In genomic region chr1:85576642-85577420, GRCh38 we compare ENCODE assay signal across 8 cellular contexts. TPM values are rescaled to one million over a fixed set of nuclear protein-coding genes. Genes with fewer than 3 reads are reported as not detected.
A peak's percentile ranks its signal among the peaks of the same experiment; 100 is the strongest.
DNase-seq lines count a peak whose midpoint lies in the region; ATAC-seq, FAIRE-seq and TF ChIP-seq lines count a peak whose summit lies in the region.

No MANE protein-coding gene starts in this region.

- POLR2A ChIA-PET in MCF 10A (lab: Yijun Ruan, JAX): interaction anchor here (0.7 to 1.5 kb wide), 10 partner anchors 9 to 632 kb away, joined by 3 to 11 read pairs (median 4); partner anchors contain the start of gene ZNHIT6

- H3K27ac ChIP-seq in DND-41 (ENCODE audit: low read length) (no peak overlapping the region), Peyer's patch (peak overlapping the region; percentile 72 to 98 (median 86)), small intestine (ENCODE audit: low read depth in 1 of 2, low read length in 1 of 2) (peak overlapping the region; percentile 21 to 97)

- BruUV-seq in MCF 10A (replicated peaks; lab: Mats Ljungman, UMichigan): no TSS peak

- intact Hi-C loops in MCF 10A (cut with micrococcal nuclease): no loop called here

- H3K4me3 ChIP-seq in DND-41 (ENCODE audit: low read depth in 1 of 2, low read length in 2 of 2) (peak overlapping the region in 1 of 2 experiments; percentile 57; a peak in 3 of 4 replicates), Peyer's patch (peak overlapping the region; percentile 46 to 76 (median 54)), small intestine (ENCODE audit: low read depth in 1 of 2, low read length in 2 of 2) (peak overlapping the region; percentile 42 to 59)

- peaks cover 6% of the 10 kb centered on the region for H3K4me1 ChIP-seq in DND-41 (ENCODE audit: insufficient read depth, low read length)
- peaks cover 0 to 11% (median 6%) of the 10 kb centered on the region in 4 donors for H3K4me1 ChIP-seq in Peyer's patch
- peaks cover 0 to 4% of the 10 kb centered on the region in 2 donors for H3K4me1 ChIP-seq in small intestine (ENCODE audit: control insufficient read depth in 2 of 2, insufficient read depth in 1 of 2, low read depth in 1 of 2, low read length in 1 of 2)

- H3K27me3 ChIP-seq in DND-41 (ENCODE audit: insufficient read depth, low read length, poor library complexity) (no peaks in the 10 kb centered on the region), Peyer's patch (no peaks in the 10 kb centered on the region), small intestine (ENCODE audit: control insufficient read depth in 2 of 2, insufficient read depth in 2 of 2, low read length in 2 of 2) (peaks cover 0 to 10% of the 10 kb centered on the region in 2 donors)

- H4K20me1 ChIP-seq in DND-41 (ENCODE audit: insufficient read depth, low read length): no peaks in the 10 kb centered on the region

- peak overlapping the region; percentile 59 for H2AFZ ChIP-seq in DND-41 (ENCODE audit: low read depth, low read length)

- peak overlapping the region; percentile 94 for H3K27ac Mint-ChIP-seq in MCF 10A (ENCODE audit: low read depth, unreplicated experiment)

- DNase-seq in DND-41 (peak; percentile 66), Peyer's patch (peak; percentile 34 to 78 (median 75)), MCF 10A (ENCODE audit: unreplicated experiment) (peak; percentile 86), iPS-NIHi11 (ENCODE audit: low spot score) (peak; percentile 83), small intestine (peak; percentile 36), NCI-H187 (lab: John Stamatoyannopoulos, UW) (no peak)

- no peak for FAIRE-seq in small intestine (lab: Jason Lieb, UNC)

- WGBS in small intestine, 3 donors: 0 to 1% (median 1%) methylated on average over 61 to 90 of the region's 90 CpGs

- H3K4me2 ChIP-seq in DND-41 (ENCODE audit: insufficient read depth, low read length): peak overlapping the region; percentile 70

- no peaks in the 10 kb centered on the region for H3K36me3 ChIP-seq in DND-41 (ENCODE audit: insufficient read depth, low read length)
- H3K36me3 ChIP-seq in Peyer's patch: no peaks in the 10 kb centered on the region
- H3K36me3 ChIP-seq in small intestine (ENCODE audit: control insufficient read depth in 2 of 2, insufficient read depth in 2 of 2, low read length in 2 of 2): no peaks in the 10 kb centered on the region

- H3K9me3 ChIP-seq in DND-41 (ENCODE audit: insufficient read depth, low read length, severe bottlenecking) (no peaks in the 10 kb centered on the region), Peyer's patch (no peaks in the 10 kb centered on the region), small intestine (ENCODE audit: control insufficient read depth, low read depth) (no peaks in the 10 kb centered on the region)

- peaks cover 28% of the 10 kb centered on the region for H3K36me3 Mint-ChIP-seq in MCF 10A (ENCODE audit: insufficient read depth, unreplicated experiment)

- no peaks in the 10 kb centered on the region for H3K9me3 Mint-ChIP-seq in MCF 10A (ENCODE audit: unreplicated experiment)

- TF ChIP-seq POLR2A in Peyer's patch (IDR thresholded peaks at IDR 0.05): peak; percentile 21 to 34

- peaks cover 35% of the 10 kb centered on the region for H3K4me1 Mint-ChIP-seq in MCF 10A (ENCODE audit: insufficient read depth, unreplicated experiment)

- H3K27me3 Mint-ChIP-seq in MCF 10A (ENCODE audit: insufficient read depth, unreplicated experiment): no peaks in the 10 kb centered on the region

- H3K4me3 Mint-ChIP-seq in MCF 10A (ENCODE audit: unreplicated experiment): peak overlapping the region; percentile 77

- peak; percentile 49 for TF ChIP-seq CTCF in DND-41 (IDR thresholded peaks at IDR 0.05; ENCODE audit: borderline replicate concordance, extremely low read depth, low read length, poor library complexity, severe bottlenecking)
- TF ChIP-seq CTCF in Peyer's patch (IDR thresholded peaks at IDR 0.05): peak in 5 of 6 experiments; percentile 28 to 68 (median 64)
- peak; percentile 84 for TF ChIP-seq CTCF in MCF 10A (IDR thresholded peaks at IDR 0.05; ENCODE audit: unreplicated experiment)

- ATAC-seq in DND-41 (ENCODE audit: insufficient read depth, low read depth) (peak; percentile 87), GM19395 (IDR thresholded peaks at IDR 0.05; ENCODE audit: unreplicated experiment) (peak; percentile 80), HG03439 (IDR thresholded peaks at IDR 0.05; ENCODE audit: unreplicated experiment) (peak; percentile 78)

- CTCF ChIA-PET in MCF 10A (lab: Yijun Ruan, JAX): interaction anchor here (0.6 to 1.3 kb wide), 8 partner anchors 10 to 187 kb away, joined by 3 to 7 read pairs (median 5); partner anchors contain the start of gene DDAH1

- no peaks in the 10 kb centered on the region for H3K79me2 ChIP-seq in DND-41 (ENCODE audit: insufficient read depth, low read length)

- peak overlapping the region; percentile 50 for H3K9ac ChIP-seq in DND-41 (ENCODE audit: low read depth, low read length)

RNA-seq across cellular contexts. Expression of gene CCN1, which starts 3.7 kb away (rescaled TPM):
- total RNA-seq in Peyer's patch (100 to 1,000 TPM in 1 of 4 donors, 10 to 100 TPM in 1, 1 to 10 TPM in 2; 1.8 to 427 (median 13.4) TPM), MCF 10A (2022) (37.3 and 90.2 TPM in 2 replicates)
- 10 to 100 TPM in 1 of 3 donors, 1 to 10 TPM in 2; 2.5 to 88.0 (median 3.5) TPM for polyA plus RNA-seq in small intestine

Comparison
In these comparisons a context has a peak if more than half of its experiments do, and no peak if none do; other contexts are left out.
1. DNase-seq: peak in DND-41 (single experiment), Peyer's patch (3 of 3), MCF 10A (single experiment), iPS-NIHi11 (single experiment) and small intestine (single experiment); none in NCI-H187 (0 of 2).
2. Peak in every context shown above with its lines, with median percentiles within 50 percentile points of each other: ATAC-seq and CTCF ChIP-seq.